ENCODE assay signal across 14 cellular contexts in the genomic region with DNA sequence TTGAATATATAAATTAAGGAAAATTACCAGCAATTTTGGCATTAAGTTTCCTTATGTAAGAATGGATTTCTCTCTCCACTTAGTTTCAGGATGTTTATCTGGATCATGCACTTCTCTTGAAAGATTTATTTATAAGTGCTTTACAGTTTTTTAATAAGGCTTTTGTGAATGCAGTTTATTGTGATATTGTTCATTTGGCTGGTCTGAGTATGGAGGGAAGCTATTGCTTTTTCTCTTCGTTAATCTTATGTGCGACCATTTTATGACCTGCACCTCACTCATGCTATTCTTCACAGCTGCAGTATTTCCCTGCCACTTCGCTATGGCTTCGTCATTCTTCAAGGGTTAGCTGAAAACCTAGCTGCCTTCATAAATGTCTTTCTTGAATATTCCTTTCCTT.
DNase-seq lines count a peak whose midpoint lies in the region; ATAC-seq and TF ChIP-seq lines count a peak whose summit lies in the region.
"Had no signal": no experiment of that assay in that cellular context is flagged by ENCODE, and none has a peak within 500 bp of the region (broad histone marks: within the 10 kb centered on the region; RNA-seq: fewer than 3 reads in every experiment).

No MANE protein-coding gene starts in this region.

- no peak for ATAC-seq in foreskin keratinocyte
- ATAC-seq: A549; CD8-positive, alpha-beta T cell; HCT116 had no signal

- H3K27ac ChIP-seq in foreskin keratinocyte, result no peak overlapping the region
- H3K27ac ChIP-seq: A549, GM23248, HL-60 had no signal

- peak; percentile 46 for DNase-seq in NCI-H146 (lab: John Stamatoyannopoulos, UW)
- DNase-seq in NCI-H146 treated with DMSO at 0.1 percent for 48 hours (lab: John Stamatoyannopoulos, UW; ENCODE audit: unreplicated experiment), result no peak
- peak; percentile 41 for DNase-seq in G401 (ENCODE audit: low spot score)
- DNase-seq in NCI-H748 (lab: John Stamatoyannopoulos, UW; ENCODE audit: unreplicated experiment), result peak; percentile 38
- peak; percentile 27 for DNase-seq in cerebellar cortex (ENCODE audit: low spot score)
- no peak for DNase-seq in HPDE6-E6E7 (ENCODE audit: extremely low spot score)
- no peak for DNase-seq in foreskin keratinocyte
- DNase-seq: CD8-positive, alpha-beta T cell; COR-L47; DMS153; GM23248 had no signal

- no peak for TF ChIP-seq CTCF in foreskin keratinocyte (conservative IDR thresholded peaks at IDR 0.05)

- no peaks in the 10 kb centered on the region for H3K27me3 ChIP-seq in foreskin keratinocyte

- H3K4me1 ChIP-seq in foreskin keratinocyte, result no peaks in the 10 kb centered on the region
- H3K4me1 ChIP-seq: A549 had no signal

- in situ Hi-C loops in G401 (cut with HindIII; ENCODE audit: low sequenced_read_pairs), result no loop called here

Comparison
In these comparisons a context has a peak if more than half of its experiments do, and no peak if none do; other contexts are left out.
1. DNase-seq: peak in NCI-H146 (single experiment), G401 (single experiment), NCI-H748 (single experiment) and cerebellar cortex (single experiment); none in NCI-H146 treated with DMSO at 0.1 percent for 48 hours (single experiment), HPDE6-E6E7 (single experiment) and foreskin keratinocyte (0 of 2).